8 cellular contexts compared by ENCODE assay signal in genomic region chrX:120468479-120468824, GRCh38. TPM values are rescaled to one million over a fixed set of nuclear protein-coding genes. Genes with fewer than 3 reads are reported as not detected.
DNase-seq lines count a peak whose midpoint lies in the region; ATAC-seq and TF ChIP-seq lines count a peak whose summit lies in the region.

No MANE protein-coding gene starts in this region.

- H3K4me1 ChIP-seq in left ventricle myocardium inferior (peaks cover 40% of the 10 kb centered on the region), mesodermal cell (ENCODE audit: control insufficient read depth, insufficient read depth, low read length, poor library complexity, severe bottlenecking) (no peaks in the 10 kb centered on the region), uterus (no peaks in the 10 kb centered on the region)

- no peaks in the 10 kb centered on the region for H3K27me3 ChIP-seq in left ventricle myocardium inferior (ENCODE audit: low read depth)
- H3K27me3 ChIP-seq in brain microvascular endothelial cell (replicated peaks) = no peaks in the 10 kb centered on the region
- H3K27me3 ChIP-seq in uterus = no peaks in the 10 kb centered on the region

- 0% methylated on average over 1 of the region's 2 CpGs for WGBS in mesodermal cell (ENCODE audit: insufficient coverage in 2 of 2), 2 experiments

- H3K9me3 ChIP-seq in left ventricle myocardium inferior (replicated peaks) (no peaks in the 10 kb centered on the region), mesodermal cell (ENCODE audit: control insufficient read depth, low read length) (no peaks in the 10 kb centered on the region), uterus (no peaks in the 10 kb centered on the region)

- DNase-seq in left ventricle myocardium inferior (no peak), Right ventricle myocardium superior (no peak), brain microvascular endothelial cell (no peak), uterus (no peak), SK-N-DZ (ENCODE audit: low spot score) (no peak), NCI-H226 (no peak), foreskin melanocyte (no peak)

- no peak for TF ChIP-seq CTCF in left ventricle myocardium inferior (IDR thresholded peaks at IDR 0.05; ENCODE audit: borderline replicate concordance)
- TF ChIP-seq CTCF in brain microvascular endothelial cell (IDR thresholded peaks at IDR 0.05; ENCODE audit: low read depth, low read length, missing control alignments) = no peak
- TF ChIP-seq CTCF in uterus (IDR thresholded peaks at IDR 0.05) = no peak

- H3K4me3 ChIP-seq in left ventricle myocardium inferior = peak overlapping the region; percentile 77
- H3K4me3 ChIP-seq in brain microvascular endothelial cell (ENCODE audit: low read depth, low read length) = peak overlapping the region; percentile 76
- peak overlapping the region; percentile 62 for H3K4me3 ChIP-seq in mesodermal cell (ENCODE audit: extremely low read depth, insufficient read depth, low read length, poor library complexity, severe bottlenecking)
- peak overlapping the region; percentile 56 to 57 for H3K4me3 ChIP-seq in uterus

- H3K27ac ChIP-seq in left ventricle myocardium inferior (replicated peaks) (peak overlapping the region; percentile 92), brain microvascular endothelial cell (peak overlapping the region; percentile 97), mesodermal cell (ENCODE audit: low read depth, low read length, severe bottlenecking) (peak overlapping the region; percentile 94), uterus (peak overlapping the region; percentile 88 to 92)

- in situ Hi-C loops in brain microvascular endothelial cell (cut with HindIII; ENCODE audit: low pct_ligation_motif_present, low sequenced_read_pairs) = no loop called here

- TF ChIP-seq POLR2A in uterus (IDR thresholded peaks at IDR 0.05) = no peak

- no peak for ATAC-seq in Right ventricle myocardium superior (ENCODE audit: poor library complexity)

- intact Hi-C loops in left ventricle myocardium inferior (cut with micrococcal nuclease) = no loop called here
- intact Hi-C loops in Right ventricle myocardium superior (cut with DNase I) = no loop called here
- intact Hi-C loops in uterus (cut with DNase I; ENCODE audit: low total_unique reads) = no loop called here

- H3K36me3 ChIP-seq in left ventricle myocardium inferior (no peaks in the 10 kb centered on the region), brain microvascular endothelial cell (replicated peaks) (peaks cover 2% of the 10 kb centered on the region), mesodermal cell (ENCODE audit: control insufficient read depth, insufficient read depth, low read length) (peaks cover 1% of the 10 kb centered on the region), uterus (no peaks in the 10 kb centered on the region)

RNA-seq across cellular contexts. Expression of gene LAMP2, which starts 0.6 kb away (rescaled TPM):
- total RNA-seq in left ventricle myocardium inferior = 54.7 TPM
- 49.2 TPM for total RNA-seq in Right ventricle myocardium superior
- polyA plus RNA-seq in mesodermal cell (2013, experiment 1 of 2) = 106 TPM
- 101 TPM for polyA plus RNA-seq in mesodermal cell (2013, experiment 2 of 2)
- total RNA-seq in uterus = 100 to 1,000 TPM in 1 of 4 donors, 10 to 100 TPM in 3; 44.4 to 155 (median 81.8) TPM
- polyA plus RNA-seq in SK-N-DZ (2014; cell fraction: cytosol; rRNA removed) = 25.3 and 27.6 TPM in 2 replicates
- 10.5 and 12.2 TPM in 2 replicates for polyA plus RNA-seq in SK-N-DZ (2014; cell fraction: nucleus; rRNA removed)
